ENCODE assay signal across 9 cellular contexts in genomic region chr14:65318636-65319506, GRCh38.
DNase-seq lines count a peak whose midpoint lies in the region; ATAC-seq lines count a peak whose summit lies in the region.
"Had no signal": no experiment of that assay in that cellular context is flagged by ENCODE, and none has a peak within 500 bp of the region (broad histone marks: within the 10 kb centered on the region; RNA-seq: fewer than 3 reads in every experiment).

No MANE protein-coding gene starts in this region.

- DNase-seq in epithelial cell of prostate (ENCODE audit: low read depth, low spot score), result no peak
- no peak for DNase-seq in NCI-H1436 treated with DMSO at 0.1 percent for 48 hours (lab: John Stamatoyannopoulos, UW)
- no peak for DNase-seq in left lobe of liver (ENCODE audit: low spot score)
- DNase-seq in COLO668 (lab: John Stamatoyannopoulos, UW; ENCODE audit: unreplicated experiment), result no peak
- DNase-seq: pancreas had no signal

- peak overlapping the region; percentile 6 for H3K27ac ChIP-seq in epithelial cell of prostate
- H3K27ac ChIP-seq: pancreas had no signal

- ATAC-seq in GM18517 (IDR thresholded peaks at IDR 0.05; ENCODE audit: unreplicated experiment) (peak; percentile 68), GM21423 (IDR thresholded peaks at IDR 0.05; ENCODE audit: unreplicated experiment) (peak; percentile 72), HG03196 (IDR thresholded peaks at IDR 0.05; ENCODE audit: unreplicated experiment) (peak; percentile 61), left lobe of liver (no peak)
- ATAC-seq: K562, pancreas had no signal
